Comparison of ENCODE assay signal across 11 cellular contexts in genomic region chr1:60280764-60281278, GRCh38.
DNase-seq lines count a peak whose midpoint lies in the region; ATAC-seq and TF ChIP-seq lines count a peak whose summit lies in the region.
"Had no signal": no experiment of that assay in that cellular context is flagged by ENCODE, and none has a peak within 500 bp of the region (broad histone marks: within the 10 kb centered on the region; RNA-seq: fewer than 3 reads in every experiment).

No MANE protein-coding gene starts in this region.

- 82 to 87% methylated on average over 6 of the region's 6 CpGs for WGBS in testis, 2 donors

- H3K9me3 ChIP-seq in BLaER1 (no peaks in the 10 kb centered on the region), RWPE2 (ENCODE audit: severe bottlenecking) (no peaks in the 10 kb centered on the region), testis (no peaks in the 10 kb centered on the region), WERI-Rb-1 (ENCODE audit: severe bottlenecking) (no peaks in the 10 kb centered on the region)
- H3K9me3 ChIP-seq: esophagus muscularis mucosa had no signal

- DNase-seq in RWPE2 (ENCODE audit: low spot score) (no peak), left lobe of liver (ENCODE audit: low spot score) (peak; percentile 54), testis (no peak), WERI-Rb-1 (no peak)
- DNase-seq: activated effector memory CD4-positive, alpha-beta T cell treated with Interleukin-2 at 50 U/mL for 16 hours had no signal

- TF ChIP-seq CTCF in RWPE2 (IDR thresholded peaks at IDR 0.05; ENCODE audit: poor library complexity, severe bottlenecking) (no peak), testis (IDR thresholded peaks at IDR 0.05) (no peak), WERI-Rb-1 (IDR thresholded peaks at IDR 0.05; ENCODE audit: low read depth, low read length) (no peak)

- peaks cover 18% of the 10 kb centered on the region for H3K4me1 ChIP-seq in BLaER1
- H3K4me1 ChIP-seq in RWPE2 (ENCODE audit: insufficient read depth, poor library complexity, severe bottlenecking), result no peaks in the 10 kb centered on the region
- H3K4me1 ChIP-seq in testis, result peaks cover 10% of the 10 kb centered on the region

- intact Hi-C loops in testis (cut with DNase I; ENCODE audit: low total_unique reads), result no loop called here

- ATAC-seq in GM21447 (IDR thresholded peaks at IDR 0.05; ENCODE audit: unreplicated experiment) (peak; percentile 14), RWPE2 (ENCODE audit: low read depth) (peak; percentile 10; the same call in 1 of the 3 replicates), left lobe of liver (peak; percentile 75), GM21367 (IDR thresholded peaks at IDR 0.05; ENCODE audit: unreplicated experiment) (no peak), GM21737 (IDR thresholded peaks at IDR 0.05; ENCODE audit: unreplicated experiment) (no peak)
- ATAC-seq: naive thymus-derived CD4-positive, alpha-beta T cell had no signal

- H3K27ac ChIP-seq in BLaER1 (no peak overlapping the region), RWPE2 (ENCODE audit: poor library complexity, severe bottlenecking) (no peak overlapping the region), testis (no peak overlapping the region), WERI-Rb-1 (no peak overlapping the region)
- H3K27ac ChIP-seq: esophagus muscularis mucosa had no signal

- no peaks in the 10 kb centered on the region for H4K20me1 ChIP-seq in BLaER1

- H3K27me3 ChIP-seq in BLaER1 (no peaks in the 10 kb centered on the region), RWPE2 (ENCODE audit: insufficient read depth, poor library complexity, severe bottlenecking) (no peaks in the 10 kb centered on the region), testis (no peaks in the 10 kb centered on the region), WERI-Rb-1 (ENCODE audit: insufficient read depth, low read depth, severe bottlenecking) (no peaks in the 10 kb centered on the region)
- H3K27me3 ChIP-seq: esophagus muscularis mucosa had no signal

- no peak for TF ChIP-seq POLR2A in testis (IDR thresholded peaks at IDR 0.05)

- H3K4me2 ChIP-seq in BLaER1, result peak overlapping the region; percentile 62

- H3K4me3 ChIP-seq in BLaER1 (no peak overlapping the region), RWPE2 (ENCODE audit: severe bottlenecking) (no peak overlapping the region), testis (no peak overlapping the region), WERI-Rb-1 (ENCODE audit: low read depth, low read length) (no peak overlapping the region)
- H3K4me3 ChIP-seq: esophagus muscularis mucosa had no signal

- no peaks in the 10 kb centered on the region for H3K36me3 ChIP-seq in BLaER1
- H3K36me3 ChIP-seq in RWPE2 (ENCODE audit: low read depth), result no peaks in the 10 kb centered on the region
- no peaks in the 10 kb centered on the region for H3K36me3 ChIP-seq in testis (ENCODE audit: low read depth, missing control alignments)
- H3K36me3 ChIP-seq in WERI-Rb-1, result no peaks in the 10 kb centered on the region
- H3K36me3 ChIP-seq: esophagus muscularis mucosa had no signal

- no peak overlapping the region for H3K9ac ChIP-seq in BLaER1

Comparison
In these comparisons a context has a peak if more than half of its experiments do, and no peak if none do; other contexts are left out.
1. ATAC-seq: peak in GM21447 (single experiment), RWPE2 (single experiment) and left lobe of liver (single experiment); none in GM21367 (single experiment) and GM21737 (single experiment).